Comparison of ENCODE assay signal across 9 cellular contexts in genomic region chr14:69643430-69644200, GRCh38.
A peak's percentile ranks its signal among the peaks of the same experiment; 100 is the strongest.
DNase-seq lines count a peak whose midpoint lies in the region; ATAC-seq and FAIRE-seq lines count a peak whose summit lies in the region.
"Had no signal": no experiment of that assay in that cellular context is flagged by ENCODE, and none has a peak within 500 bp of the region (broad histone marks: within the 10 kb centered on the region; RNA-seq: fewer than 3 reads in every experiment).

No MANE protein-coding gene starts in this region.

- DNase-seq in SIG-M5 treated with dmso at 0.1 percent for 504 hours (lab: John Stamatoyannopoulos, UW; ENCODE audit: unreplicated experiment), result peak; percentile 71
- DNase-seq in SIG-M5 (lab: John Stamatoyannopoulos, UW), result no peak
- DNase-seq in RCC 7860 (ENCODE audit: low spot score), result peak; percentile 29
- peak; percentile 85 for DNase-seq in activated naive CD4-positive, alpha-beta T cell treated with anti-CD3 and anti-CD28 coated beads, Interleukin-2, amount 50 U/mL, for 16 hours
- DNase-seq in kidney tubule cell (ENCODE audit: low spot score), result peak; percentile 98
- peak; percentile 25 for DNase-seq in stimulated activated CD8-positive, alpha-beta memory T cell treated with anti-CD3 and anti-CD28 coated beads, Interleukin-12 subunit alpha, Interleukin-12 subunit beta, amount 100 ng/mL, for 1 hour (ENCODE audit: low read depth)
- DNase-seq in KG1 (lab: John Stamatoyannopoulos, UW), result no peak

- no peak for ATAC-seq in HG03025 (IDR thresholded peaks at IDR 0.05; ENCODE audit: low FRiP score, unreplicated experiment)

- FAIRE-seq in RCC 7860 (lab: Jason Lieb, UNC), result peak; percentile 51
- FAIRE-seq: A204.1 had no signal

Comparison
In these comparisons a context has a peak if more than half of its experiments do, and no peak if none do; other contexts are left out.
1. DNase-seq: peak in SIG-M5 treated with dmso at 0.1 percent for 504 hours (single experiment), RCC 7860 (single experiment), activated naive CD4-positive, alpha-beta T cell treated with anti-CD3 and anti-CD28 coated beads, Interleukin-2, amount 50 U/mL, for 16 hours (single experiment), kidney tubule cell (single experiment) and stimulated activated CD8-positive, alpha-beta memory T cell treated with anti-CD3 and anti-CD28 coated beads, Interleukin-12 subunit alpha, Interleukin-12 subunit beta, amount 100 ng/mL, for 1 hour (single experiment); none in SIG-M5 (single experiment) and KG1 (single experiment).